6 cellular contexts compared by ENCODE assay signal in genomic region chr3:20729185-20729584, GRCh38.
"Had no signal": no experiment of that assay in that cellular context is flagged by ENCODE, and none has a peak within 500 bp of the region (broad histone marks: within the 10 kb centered on the region; RNA-seq: fewer than 3 reads in every experiment).

No MANE protein-coding gene starts in this region.

- H3K9ac ChIP-seq: GM23248 had no signal

- H3K4me3 ChIP-seq: GM23248, K562 had no signal

- H3K27ac ChIP-seq: GM23248 had no signal

- ATAC-seq: K562 had no signal

- DNase-seq: GM23248, GOT3, H9, HCEC 1CT, IMR-90 had no signal

- H2AFZ ChIP-seq: GM23248 had no signal
